ENCODE assay signal across 1 cellular context in the genomic region with DNA sequence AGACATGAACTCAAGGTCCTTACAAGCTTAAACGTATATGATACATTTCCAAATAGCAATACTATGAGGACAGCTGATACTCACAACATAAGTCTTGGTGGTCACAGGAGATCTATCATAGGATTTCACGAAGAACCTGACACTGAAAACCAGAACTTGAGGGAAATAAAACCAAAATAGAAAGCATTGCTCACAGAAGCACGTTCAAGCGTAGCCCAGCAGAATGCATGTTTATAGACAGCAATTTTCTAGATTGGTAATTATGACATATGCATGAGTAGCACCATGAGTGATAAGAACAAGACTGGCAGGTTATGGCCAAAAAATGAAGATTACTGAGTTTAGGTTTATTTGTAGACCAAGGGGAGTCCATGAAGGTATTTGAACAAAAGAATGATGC.
TF ChIP-seq lines count a peak whose summit lies in the region.

No MANE protein-coding gene starts in this region.

TF ChIP-seq in endothelial cell of umbilical vein, 7 proteins besides CTCF, POLR2A, EP300 and RAD21 (continued from another document):
- TF ChIP-seq POLR2AphosphoS5 (IDR thresholded peaks at IDR 0.05; ENCODE audit: insufficient read depth, low read depth, low read length) (no peak), MYC (IDR thresholded peaks at IDR 0.05; ENCODE audit: low read depth, low read length) (no peak), JUN (IDR thresholded peaks at IDR 0.05; ENCODE audit: borderline replicate concordance, insufficient read depth, insufficient read length, low read depth) (no peak), GATA2 (IDR thresholded peaks at IDR 0.05; ENCODE audit: insufficient read depth, insufficient read length, low read depth, low read length) (no peak)
